ENCODE assay signal across 1 cellular context in the genomic region with DNA sequence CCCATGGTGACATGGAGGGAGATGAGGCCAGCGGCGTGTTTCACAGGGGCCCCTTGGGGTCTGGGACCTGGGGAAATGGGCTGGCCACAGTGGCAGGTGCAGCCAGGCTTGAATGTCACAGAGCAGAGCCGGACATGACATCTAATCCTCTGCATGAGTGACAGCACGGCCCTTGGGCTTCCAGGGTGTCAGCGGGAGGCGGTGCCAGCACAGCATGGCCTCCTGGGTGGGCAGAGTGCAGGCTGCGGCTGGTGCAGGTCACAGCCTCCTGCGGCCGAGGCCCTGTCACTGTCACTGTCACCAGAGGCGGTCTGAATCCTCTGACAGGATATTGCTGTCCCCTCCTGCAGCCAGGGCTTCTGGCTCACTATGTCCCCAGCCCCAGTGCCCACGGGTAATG.
TF ChIP-seq lines count a peak whose summit lies in the region.

No MANE protein-coding gene starts in this region.

TF ChIP-seq in GM12878, 131 proteins besides CTCF, POLR2A, EP300 and RAD21:
- TF ChIP-seq BMI1 (IDR thresholded peaks at IDR 0.05; ENCODE audit: borderline replicate concordance) (no peak), SIX5 (IDR thresholded peaks at IDR 0.05; ENCODE audit: low read depth, low read length, severe bottlenecking) (no peak), IKZF1 (conservative IDR thresholded peaks at IDR 0.05) (no peak), FOS (IDR thresholded peaks at IDR 0.05; ENCODE audit: borderline replicate concordance, extremely low read depth, insufficient read length) (no peak)
- TF ChIP-seq, protein P1, sequence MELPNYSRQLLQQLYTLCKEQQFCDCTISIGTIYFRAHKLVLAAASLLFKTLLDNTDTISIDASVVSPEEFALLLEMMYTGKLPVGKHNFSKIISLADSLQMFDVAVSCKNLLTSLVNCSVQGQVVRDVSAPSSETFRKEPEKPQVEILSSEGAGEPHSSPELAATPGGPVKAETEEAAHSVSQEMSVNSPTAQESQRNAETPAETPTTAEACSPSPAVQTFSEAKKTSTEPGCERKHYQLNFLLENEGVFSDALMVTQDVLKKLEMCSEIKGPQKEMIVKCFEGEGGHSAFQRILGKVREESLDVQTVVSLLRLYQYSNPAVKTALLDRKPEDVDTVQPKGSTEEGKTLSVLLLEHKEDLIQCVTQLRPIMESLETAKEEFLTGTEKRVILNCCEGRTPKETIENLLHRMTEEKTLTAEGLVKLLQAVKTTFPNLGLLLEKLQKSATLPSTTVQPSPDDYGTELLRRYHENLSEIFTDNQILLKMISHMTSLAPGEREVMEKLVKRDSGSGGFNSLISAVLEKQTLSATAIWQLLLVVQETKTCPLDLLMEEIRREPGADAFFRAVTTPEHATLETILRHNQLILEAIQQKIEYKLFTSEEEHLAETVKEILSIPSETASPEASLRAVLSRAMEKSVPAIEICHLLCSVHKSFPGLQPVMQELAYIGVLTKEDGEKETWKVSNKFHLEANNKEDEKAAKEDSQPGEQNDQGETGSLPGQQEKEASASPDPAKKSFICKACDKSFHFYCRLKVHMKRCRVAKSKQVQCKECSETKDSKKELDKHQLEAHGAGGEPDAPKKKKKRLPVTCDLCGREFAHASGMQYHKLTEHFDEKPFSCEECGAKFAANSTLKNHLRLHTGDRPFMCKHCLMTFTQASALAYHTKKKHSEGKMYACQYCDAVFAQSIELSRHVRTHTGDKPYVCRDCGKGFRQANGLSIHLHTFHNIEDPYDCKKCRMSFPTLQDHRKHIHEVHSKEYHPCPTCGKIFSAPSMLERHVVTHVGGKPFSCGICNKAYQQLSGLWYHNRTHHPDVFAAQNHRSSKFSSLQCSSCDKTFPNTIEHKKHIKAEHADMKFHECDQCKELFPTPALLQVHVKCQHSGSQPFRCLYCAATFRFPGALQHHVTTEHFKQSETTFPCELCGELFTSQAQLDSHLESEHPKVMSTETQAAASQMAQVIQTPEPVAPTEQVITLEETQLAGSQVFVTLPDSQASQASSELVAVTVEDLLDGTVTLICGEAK (IDR thresholded peaks at IDR 0.05; ENCODE audit: borderline replicate concordance) = no peak
- TF ChIP-seq, protein P2, sequence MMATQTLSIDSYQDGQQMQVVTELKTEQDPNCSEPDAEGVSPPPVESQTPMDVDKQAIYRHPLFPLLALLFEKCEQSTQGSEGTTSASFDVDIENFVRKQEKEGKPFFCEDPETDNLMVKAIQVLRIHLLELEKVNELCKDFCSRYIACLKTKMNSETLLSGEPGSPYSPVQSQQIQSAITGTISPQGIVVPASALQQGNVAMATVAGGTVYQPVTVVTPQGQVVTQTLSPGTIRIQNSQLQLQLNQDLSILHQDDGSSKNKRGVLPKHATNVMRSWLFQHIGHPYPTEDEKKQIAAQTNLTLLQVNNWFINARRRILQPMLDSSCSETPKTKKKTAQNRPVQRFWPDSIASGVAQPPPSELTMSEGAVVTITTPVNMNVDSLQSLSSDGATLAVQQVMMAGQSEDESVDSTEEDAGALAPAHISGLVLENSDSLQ (IDR thresholded peaks at IDR 0.05) = peak; percentile 24; the same call in 1 of the 2 replicates
